Comparison of ENCODE assay signal across 12 cellular contexts in the genomic region with DNA sequence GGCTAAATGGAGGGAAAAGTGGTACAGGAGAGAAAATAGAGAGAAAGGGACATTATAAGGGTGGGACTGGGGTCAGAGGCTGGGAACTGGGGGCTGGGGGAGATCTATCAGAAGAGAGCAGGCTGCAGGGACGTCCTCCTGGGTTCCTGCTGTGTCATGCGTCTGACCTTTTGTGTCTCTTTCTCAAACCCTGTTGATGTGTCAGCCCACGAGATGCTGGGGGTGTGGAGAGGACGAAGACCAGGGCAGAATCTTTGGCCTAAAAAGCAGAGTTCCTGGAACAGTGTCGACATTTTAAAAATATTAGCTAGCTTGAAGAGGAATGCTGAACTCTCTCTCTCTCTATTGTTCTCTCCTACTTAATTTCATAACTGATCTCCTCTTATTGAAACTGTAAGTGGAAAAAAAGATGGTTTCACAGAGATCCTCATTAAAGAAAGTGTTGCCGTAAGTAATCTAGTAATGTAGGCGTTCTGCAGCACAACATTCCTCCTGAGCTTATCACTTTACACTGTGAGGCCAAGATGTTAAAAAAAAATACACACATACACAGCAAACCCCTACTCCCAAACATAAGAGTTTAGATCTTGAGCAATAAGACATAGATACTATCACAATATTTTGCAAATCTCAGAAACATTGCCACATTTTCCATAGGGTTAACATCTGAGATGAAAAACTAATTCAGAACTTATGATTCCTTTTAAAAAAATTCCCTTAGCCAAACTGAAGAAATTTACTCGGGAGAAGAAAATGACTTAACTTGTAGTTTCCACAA. TPM values are rescaled to one million over a fixed set of nuclear protein-coding genes. Genes with fewer than 3 reads are reported as not detected.
DNase-seq lines count a peak whose midpoint lies in the region; ATAC-seq lines count a peak whose summit lies in the region.
"Had no signal": no experiment of that assay in that cellular context is flagged by ENCODE, and none has a peak within 500 bp of the region (broad histone marks: within the 10 kb centered on the region; RNA-seq: fewer than 3 reads in every experiment).

No MANE protein-coding gene starts in this region.

- H3K4me1 Mint-ChIP-seq in activated T-cell treated with anti-CD3 and anti-CD28 coated beads, Interleukin-2, amount 50 U/mL, for 72 hours (ENCODE audit: low read depth): peaks cover 74% of the 10 kb centered on the region

- peaks cover 0 to 3% of the 10 kb centered on the region in 2 donors for H3K36me3 Mint-ChIP-seq in activated T-cell treated with anti-CD3 and anti-CD28 coated beads, Interleukin-2, amount 50 U/mL, for 72 hours (ENCODE audit: insufficient read depth in 2 of 2)

- H3K4me3 ChIP-seq in subcutaneous abdominal adipose tissue (ENCODE audit: low read depth in 1 of 5, low read length in 5 of 5): no peak overlapping the region
- no peak overlapping the region for H3K4me3 ChIP-seq in Karpas-422 (ENCODE audit: low read length)
- H3K4me3 ChIP-seq: thoracic aorta had no signal

- H3K4me1 ChIP-seq in subcutaneous abdominal adipose tissue (ENCODE audit: control insufficient read depth in 5 of 5, insufficient read depth in 5 of 5, low read length in 5 of 5): peaks cover 9 to 55% (median 39%) of the 10 kb centered on the region in 5 donors
- no peaks in the 10 kb centered on the region for H3K4me1 ChIP-seq in Karpas-422 (ENCODE audit: low read length)

- peak; percentile 42 to 61 for ATAC-seq in activated T-cell treated with anti-CD3 and anti-CD28 coated beads, Interleukin-2, amount 50 U/mL, for 72 hours (replicated peaks in 1 of 2)
- no peak for ATAC-seq in HG03108 (IDR thresholded peaks at IDR 0.05; ENCODE audit: unreplicated experiment)

- no peak overlapping the region for H2AFZ ChIP-seq in Karpas-422 (ENCODE audit: low read length)

- H3K9me2 ChIP-seq in Karpas-422 (replicated peaks; ENCODE audit: insufficient read depth, low read length): no peaks in the 10 kb centered on the region

- H3K36me3 ChIP-seq in subcutaneous abdominal adipose tissue (ENCODE audit: control insufficient read depth in 5 of 5, insufficient read depth in 5 of 5, low read length in 5 of 5) (no peaks in the 10 kb centered on the region), Karpas-422 (ENCODE audit: insufficient read depth, low read length) (no peaks in the 10 kb centered on the region)
- H3K36me3 ChIP-seq: thoracic aorta had no signal

- H3K79me2 ChIP-seq in Karpas-422 (ENCODE audit: low read length): peaks cover 32% of the 10 kb centered on the region

- no peaks in the 10 kb centered on the region for H3K9me3 Mint-ChIP-seq in activated T-cell treated with anti-CD3 and anti-CD28 coated beads, Interleukin-2, amount 50 U/mL, for 72 hours

- no peaks in the 10 kb centered on the region for H3K27me3 ChIP-seq in subcutaneous abdominal adipose tissue (ENCODE audit: control insufficient read depth in 5 of 5, insufficient read depth in 4 of 5, low read length in 5 of 5)
- H3K27me3 ChIP-seq in Karpas-422 (ENCODE audit: low read length): no peaks in the 10 kb centered on the region

- H3K27ac ChIP-seq in subcutaneous abdominal adipose tissue (ENCODE audit: low read depth, low read length) (peak overlapping the region; percentile 8), Karpas-422 (ENCODE audit: low read length) (no peak overlapping the region)
- H3K27ac ChIP-seq: thoracic aorta had no signal

- peak overlapping the region in 2 of 5 donors; percentile 25 to 26 for H3K9ac ChIP-seq in subcutaneous abdominal adipose tissue (ENCODE audit: low read length in 5 of 5)
- H3K9ac ChIP-seq in Karpas-422 (ENCODE audit: low read length): no peak overlapping the region

- no peaks in the 10 kb centered on the region for H3K27me3 Mint-ChIP-seq in activated T-cell treated with anti-CD3 and anti-CD28 coated beads, Interleukin-2, amount 50 U/mL, for 72 hours (ENCODE audit: low read depth)

- H3K4me3 Mint-ChIP-seq in activated T-cell treated with anti-CD3 and anti-CD28 coated beads, Interleukin-2, amount 50 U/mL, for 72 hours: peak overlapping the region; percentile 66 to 93
- H3K4me3 Mint-ChIP-seq: endodermal cell had no signal

- peak overlapping the region; percentile 94 for H3K27ac Mint-ChIP-seq in activated T-cell treated with anti-CD3 and anti-CD28 coated beads, Interleukin-2, amount 50 U/mL, for 72 hours
- H3K27ac Mint-ChIP-seq: endodermal cell had no signal

- no peak overlapping the region for H3K4me2 ChIP-seq in Karpas-422 (ENCODE audit: low read depth, low read length, poor library complexity, severe bottlenecking)

- H4K20me1 ChIP-seq in Karpas-422 (ENCODE audit: insufficient read depth, low read depth, low read length): peaks cover 45% of the 10 kb centered on the region

- DNase-seq in activated naive CD4-positive, alpha-beta T cell treated with Interleukin-2 at 50 U/mL for 16 hours: peak; percentile 36
- DNase-seq in activated naive CD4-positive, alpha-beta T cell treated with anti-CD3 and anti-CD28 coated beads, Interleukin-2, amount 50 U/mL, for 16 hours: no peak
- DNase-seq in activated T-cell treated with anti-CD3 and anti-CD28 coated beads, Interleukin-2, amount 50 U/mL, for 72 hours: peak in 1 of 2 donors; percentile 27
- DNase-seq in iris pigment epithelial cell (ENCODE audit: low read depth): peak; percentile 79
- DNase-seq in Karpas-422: no peak
- no peak for DNase-seq in NCI-H345 (lab: John Stamatoyannopoulos, UW)
- DNase-seq: COR-L47, endodermal cell, NCI-H1694 had no signal

- H3K9me3 ChIP-seq in subcutaneous abdominal adipose tissue (ENCODE audit: control insufficient read depth in 5 of 5, low read length in 5 of 5): no peaks in the 10 kb centered on the region
- H3K9me3 ChIP-seq in Karpas-422 (ENCODE audit: low read length): no peaks in the 10 kb centered on the region
- H3K9me3 ChIP-seq: thoracic aorta had no signal

RNA-seq across cellular contexts. Expression of a gene that starts 52.6 kb away (rescaled TPM):
- 10 to 100 TPM; 36.6 to 56.2 TPM for total RNA-seq in activated T-cell treated with anti-CD3 and anti-CD28 coated beads, Interleukin-2, amount 50 U/mL, for 72 hours
- 19.2 and 20.5 TPM in 2 replicates for total RNA-seq in Karpas-422 (2014; rRNA removed; shearing (Covaris generic); ENCODE audit: low replicate concordance)

Comparison
In these comparisons a context has a peak if more than half of its experiments do, and no peak if none do; other contexts are left out.
1. DNase-seq: peak in activated naive CD4-positive, alpha-beta T cell treated with Interleukin-2 at 50 U/mL for 16 hours (single experiment) and iris pigment epithelial cell (single experiment); none in activated naive CD4-positive, alpha-beta T cell treated with anti-CD3 and anti-CD28 coated beads, Interleukin-2, amount 50 U/mL, for 16 hours (single experiment), Karpas-422 (single experiment) and NCI-H345 (single experiment).